Comparison of ENCODE assay signal across 1 cellular context in the genomic region with DNA sequence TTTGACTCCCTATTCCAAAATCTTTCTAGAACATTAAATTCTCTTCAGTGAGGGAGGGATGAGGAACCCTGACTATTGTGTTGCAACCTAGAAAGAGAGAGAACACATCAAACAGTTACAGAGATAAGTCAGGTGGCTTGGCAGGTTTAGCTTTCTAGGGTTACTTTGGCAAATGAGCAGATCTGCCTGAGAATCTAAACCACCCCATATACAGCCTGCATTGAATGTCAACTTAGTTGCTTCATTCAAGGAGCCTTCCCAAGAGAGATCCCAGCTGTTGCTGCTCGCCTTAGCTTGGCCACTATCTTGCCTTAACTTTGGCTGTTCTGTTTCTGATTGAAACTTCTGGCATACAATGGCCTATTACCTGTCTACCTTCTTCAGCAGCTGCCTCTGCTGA.
TF ChIP-seq lines count a peak whose summit lies in the region.

No MANE protein-coding gene starts in this region.

TF ChIP-seq in HepG2, 621 proteins besides CTCF, POLR2A, EP300 and RAD21 (continued from another document):
- TF ChIP-seq, protein P1, sequence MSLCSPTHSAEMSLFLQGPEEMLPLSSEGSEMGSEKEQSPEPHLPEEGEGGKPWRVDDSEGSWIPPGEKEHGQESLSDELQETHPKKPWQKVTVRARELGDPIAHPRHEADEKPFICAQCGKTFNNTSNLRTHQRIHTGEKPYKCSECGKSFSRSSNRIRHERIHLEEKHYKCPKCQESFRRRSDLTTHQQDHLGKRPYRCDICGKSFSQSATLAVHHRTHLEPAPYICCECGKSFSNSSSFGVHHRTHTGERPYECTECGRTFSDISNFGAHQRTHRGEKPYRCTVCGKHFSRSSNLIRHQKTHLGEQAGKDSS (CRISPR knock-in tag; IDR thresholded peaks at IDR 0.05; ENCODE audit: borderline replicate concordance, low read depth): no peak
- TF ChIP-seq ATF7 (IDR thresholded peaks at IDR 0.05) (no peak), ATF7 (CRISPR knock-in tag; IDR thresholded peaks at IDR 0.05) (no peak), ZNF652 (CRISPR knock-in tag; IDR thresholded peaks at IDR 0.05; ENCODE audit: borderline replicate concordance, low read depth) (no peak), NAIF1 (CRISPR knock-in tag; IDR thresholded peaks at IDR 0.05; ENCODE audit: borderline replicate concordance) (no peak), ZKSCAN8 (CRISPR knock-in tag; IDR thresholded peaks at IDR 0.05; ENCODE audit: borderline replicate concordance) (no peak), SP4 (CRISPR knock-in tag; IDR thresholded peaks at IDR 0.05) (no peak), NR3C1 (CRISPR knock-in tag; IDR thresholded peaks at IDR 0.05) (no peak)
